Comparison of ENCODE assay signal across 1 cellular context in the genomic region with DNA sequence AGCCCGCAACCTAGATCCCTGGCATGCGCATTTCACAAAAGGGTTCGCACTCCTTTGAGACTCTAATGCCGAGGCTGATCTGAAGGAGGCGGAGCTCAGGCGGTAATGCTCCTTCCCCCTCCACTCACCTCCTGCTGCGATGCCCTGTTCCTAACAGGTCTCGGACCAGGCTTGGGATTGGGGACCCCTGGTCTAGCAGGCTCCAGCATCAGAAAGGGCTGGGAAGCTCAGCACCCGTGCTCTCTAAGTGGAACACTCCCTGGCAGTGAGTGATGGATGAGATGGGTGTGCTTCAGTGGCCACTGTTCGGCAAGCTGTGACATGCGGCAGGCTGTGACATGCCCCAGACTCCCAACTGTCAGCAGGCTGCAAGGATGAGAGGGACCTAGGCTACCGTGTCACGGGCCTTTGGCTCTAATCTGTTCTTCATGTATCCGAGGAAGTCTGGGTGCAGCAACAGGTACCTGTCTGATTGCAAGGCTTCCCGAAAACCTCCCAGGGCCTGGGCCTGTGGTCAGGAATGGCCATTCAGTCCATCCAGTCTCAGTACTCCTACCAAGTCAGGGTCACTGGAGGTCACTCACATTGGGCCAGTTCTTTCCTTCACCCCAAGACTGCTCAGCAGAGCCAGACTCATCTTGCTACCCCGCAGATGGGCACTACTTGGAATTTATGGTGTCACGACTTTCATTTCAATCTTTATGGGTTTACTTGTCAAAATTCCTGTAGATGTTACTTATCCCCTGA.
TF ChIP-seq lines count a peak whose summit lies in the region.

No MANE protein-coding gene starts in this region.

TF ChIP-seq in H1, 55 proteins besides CTCF, POLR2A, EP300 and RAD21:
- TF ChIP-seq, protein P1, sequence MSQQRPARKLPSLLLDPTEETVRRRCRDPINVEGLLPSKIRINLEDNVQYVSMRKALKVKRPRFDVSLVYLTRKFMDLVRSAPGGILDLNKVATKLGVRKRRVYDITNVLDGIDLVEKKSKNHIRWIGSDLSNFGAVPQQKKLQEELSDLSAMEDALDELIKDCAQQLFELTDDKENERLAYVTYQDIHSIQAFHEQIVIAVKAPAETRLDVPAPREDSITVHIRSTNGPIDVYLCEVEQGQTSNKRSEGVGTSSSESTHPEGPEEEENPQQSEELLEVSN (IDR thresholded peaks at IDR 0.05), result no peak
- TF ChIP-seq FOSL1 (IDR thresholded peaks at IDR 0.05; ENCODE audit: insufficient read depth, low read depth, low read length) (no peak), CREB1 (IDR thresholded peaks at IDR 0.05) (no peak), YY1 (IDR thresholded peaks at IDR 0.05; ENCODE audit: low read depth, low read length) (no peak), RNF2 (IDR thresholded peaks at IDR 0.05; ENCODE audit: borderline replicate concordance, low read depth, low read length, missing control alignments, poor library complexity, severe bottlenecking) (no peak), GTF2F1 (IDR thresholded peaks at IDR 0.05; ENCODE audit: borderline replicate concordance, low read depth, low read length) (no peak), RBBP5 (IDR thresholded peaks at IDR 0.05; ENCODE audit: borderline replicate concordance, low read depth, low read length) (no peak), ASH2L (IDR thresholded peaks at IDR 0.05; ENCODE audit: low read length) (no peak), CTBP2 (IDR thresholded peaks at IDR 0.05; ENCODE audit: borderline replicate concordance, insufficient read depth, insufficient read length, low read length) (no peak), BRCA1 (IDR thresholded peaks at IDR 0.05; ENCODE audit: low read depth, low read length) (no peak), ZNF274 (IDR thresholded peaks at IDR 0.05; ENCODE audit: borderline replicate concordance, extremely low read depth, low read length) (no peak), HDAC2 (IDR thresholded peaks at IDR 0.05; ENCODE audit: borderline replicate concordance in 1 of 2, low read depth in 2 of 2, low read length in 2 of 2) (no peak)
